In the genomic region with DNA sequence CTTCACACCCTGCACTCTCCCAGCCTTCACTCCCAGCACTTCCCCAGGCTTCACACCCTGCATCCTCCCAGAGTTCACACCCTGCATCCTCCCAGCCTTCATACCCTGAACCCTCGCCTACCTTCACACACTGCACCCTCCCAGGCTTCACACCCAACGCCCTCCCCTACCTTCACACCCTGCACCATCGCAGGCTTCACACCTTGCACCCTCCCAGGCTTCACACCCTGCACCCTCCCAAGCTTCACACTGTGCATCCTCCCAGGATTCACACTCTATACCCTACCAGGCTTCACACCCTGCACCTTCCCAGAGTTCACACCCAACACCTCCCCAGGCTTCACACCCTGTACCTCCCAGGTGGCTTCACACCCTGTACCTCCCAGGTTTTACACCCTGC, we compare ENCODE assay signal across 18 cellular contexts.
DNase-seq lines count a peak whose midpoint lies in the region; FAIRE-seq and TF ChIP-seq lines count a peak whose summit lies in the region.
"Had no signal": no experiment of that assay in that cellular context is flagged by ENCODE, and none has a peak within 500 bp of the region (broad histone marks: within the 10 kb centered on the region; RNA-seq: fewer than 3 reads in every experiment).

No MANE protein-coding gene starts in this region.

- H3K27me3 ChIP-seq in right atrium auricular region (no peaks in the 10 kb centered on the region), bronchial epithelial cell (ENCODE audit: control insufficient read depth, insufficient read depth, low read length) (no peaks in the 10 kb centered on the region), sigmoid colon (no peaks in the 10 kb centered on the region), brain microvascular endothelial cell (replicated peaks) (no peaks in the 10 kb centered on the region)
- H3K27me3 ChIP-seq: BLaER1 had no signal

- in situ Hi-C loops in brain microvascular endothelial cell (cut with HindIII; ENCODE audit: low pct_ligation_motif_present, low sequenced_read_pairs) = no loop called here

- TF ChIP-seq CTCF in right atrium auricular region (IDR thresholded peaks at IDR 0.05) = no peak
- no peak for TF ChIP-seq CTCF in bronchial epithelial cell (IDR thresholded peaks at IDR 0.05; ENCODE audit: insufficient read depth, low read length, severe bottlenecking)
- no peak for TF ChIP-seq CTCF in sigmoid colon (IDR thresholded peaks at IDR 0.05)
- no peak for TF ChIP-seq CTCF in brain microvascular endothelial cell (IDR thresholded peaks at IDR 0.05; ENCODE audit: low read depth, low read length, missing control alignments)

- H3K36me3 ChIP-seq in right atrium auricular region (no peaks in the 10 kb centered on the region), bronchial epithelial cell (ENCODE audit: control insufficient read depth, insufficient read depth, low read length) (no peaks in the 10 kb centered on the region), sigmoid colon (no peaks in the 10 kb centered on the region), brain microvascular endothelial cell (replicated peaks) (no peaks in the 10 kb centered on the region)
- H3K36me3 ChIP-seq: BLaER1 had no signal

- TF ChIP-seq POLR2A in sigmoid colon (IDR thresholded peaks at IDR 0.05) = no peak

- no peak for TF ChIP-seq EP300 in sigmoid colon (IDR thresholded peaks at IDR 0.05)

- H3K27ac ChIP-seq in right atrium auricular region (no peak overlapping the region), sigmoid colon (no peak overlapping the region), brain microvascular endothelial cell (no peak overlapping the region)
- H3K27ac ChIP-seq: BLaER1 had no signal

- intact Hi-C loops in cardiac septum (cut with DNase I) = no loop called here
- intact Hi-C loops in sigmoid colon (cut with DNase I) = no loop called here

- H3K9me3 ChIP-seq in right atrium auricular region (no peaks in the 10 kb centered on the region), sigmoid colon (no peaks in the 10 kb centered on the region)

- peak; percentile 29 for DNase-seq in cardiac septum (ENCODE audit: low spot score)
- DNase-seq in right atrium auricular region (ENCODE audit: low spot score) = no peak
- DNase-seq in bronchial epithelial cell (ENCODE audit: low read depth) = no peak
- peak; percentile 24 for DNase-seq in sigmoid colon
- DNase-seq in NCI-H2171 (lab: John Stamatoyannopoulos, UW) = no peak
- no peak for DNase-seq in brain microvascular endothelial cell
- no peak for DNase-seq in SHP77 (lab: John Stamatoyannopoulos, UW)
- DNase-seq: 8988T; CD4-positive, alpha-beta memory T cell; DMS153; DMS79; GDM1; H7 had no signal

- FAIRE-seq in bronchial epithelial cell (lab: Jason Lieb, UNC) = peak; percentile 88
- FAIRE-seq: GM12892, GM18507, HTR-8/SVneo had no signal

- H3K4me1 ChIP-seq in right atrium auricular region = no peaks in the 10 kb centered on the region
- H3K4me1 ChIP-seq in sigmoid colon = peaks cover 0 to 11% (median 8%) of the 10 kb centered on the region in 4 donors

- WGBS in sigmoid colon, 2 donors = 53 to 64% methylated on average over 3 of the region's 3 CpGs

- H3K4me3 ChIP-seq in right atrium auricular region = no peak overlapping the region
- no peak overlapping the region for H3K4me3 ChIP-seq in bronchial epithelial cell (ENCODE audit: low read depth, low read length)
- no peak overlapping the region for H3K4me3 ChIP-seq in sigmoid colon
- no peak overlapping the region for H3K4me3 ChIP-seq in brain microvascular endothelial cell (ENCODE audit: low read depth, low read length)
- H3K4me3 ChIP-seq: BLaER1, GM23338 had no signal

Comparison
In these comparisons a context has a peak if more than half of its experiments do, and no peak if none do; other contexts are left out.
1. DNase-seq: peak in cardiac septum (single experiment) and sigmoid colon (single experiment); none in right atrium auricular region (single experiment), bronchial epithelial cell (single experiment), NCI-H2171 (single experiment), brain microvascular endothelial cell (single experiment) and SHP77 (0 of 2).